8 cellular contexts compared by ENCODE assay signal in genomic region chr11:11789735-11790369, GRCh38. TPM values are rescaled to one million over a fixed set of nuclear protein-coding genes. Genes with fewer than 3 reads are reported as not detected.
A peak's percentile ranks its signal among the peaks of the same experiment; 100 is the strongest.
DNase-seq lines count a peak whose midpoint lies in the region; ATAC-seq and TF ChIP-seq lines count a peak whose summit lies in the region.

No MANE protein-coding gene starts in this region.

- H3K79me1 ChIP-seq in mesenchymal stem cell (replicated peaks; ENCODE audit: low read length, poor library complexity, severe bottlenecking) = no peaks in the 10 kb centered on the region

- no peak overlapping the region for H2BK12ac ChIP-seq in mesenchymal stem cell (ENCODE audit: low read length in 2 of 2)

- WGBS in mesenchymal stem cell = 0% methylated on average over 3 of the region's 5 CpGs

- H4K8ac ChIP-seq in mesenchymal stem cell (ENCODE audit: low read length) = no peak overlapping the region

- H2BK120ac ChIP-seq in mesenchymal stem cell (ENCODE audit: low read depth, low read length) = no peak overlapping the region

- no peaks in the 10 kb centered on the region for H3K9me3 ChIP-seq in mesenchymal stem cell (ENCODE audit: control insufficient read depth, low read length)

- H2AFZ ChIP-seq in mesenchymal stem cell (ENCODE audit: low read depth, low read length) = no peak overlapping the region

- H3K27me3 ChIP-seq in mesenchymal stem cell (ENCODE audit: control insufficient read depth in 1 of 2, insufficient read depth in 1 of 2, low read length in 2 of 2) = peaks cover 0 to 3% of the 10 kb centered on the region in 2 experiments

- H3K36me3 ChIP-seq in mesenchymal stem cell (ENCODE audit: control insufficient read depth in 1 of 2, insufficient read depth in 2 of 2, low read depth in 1 of 2, low read length in 2 of 2) = no peaks in the 10 kb centered on the region

- H2BK15ac ChIP-seq in mesenchymal stem cell (ENCODE audit: low read depth, poor library complexity, severe bottlenecking) = no peak overlapping the region

- H3K4ac ChIP-seq in mesenchymal stem cell (ENCODE audit: low read depth in 1 of 2, low read length in 2 of 2) = no peak overlapping the region

- H3K14ac ChIP-seq in mesenchymal stem cell (ENCODE audit: low read length in 2 of 2) = no peak overlapping the region

- no peak overlapping the region for H4K91ac ChIP-seq in mesenchymal stem cell (ENCODE audit: low read length)

- no peak overlapping the region for H3K9ac ChIP-seq in mesenchymal stem cell (ENCODE audit: low read length)

- ATAC-seq in GM21717 (IDR thresholded peaks at IDR 0.05; ENCODE audit: unreplicated experiment) (no peak), GM19395 (IDR thresholded peaks at IDR 0.05; ENCODE audit: unreplicated experiment) (no peak)

- H2BK5ac ChIP-seq in mesenchymal stem cell (ENCODE audit: low read depth, low read length, poor library complexity, severe bottlenecking) = no peak overlapping the region

- no peak overlapping the region for H2AK5ac ChIP-seq in mesenchymal stem cell (ENCODE audit: low read length, severe bottlenecking)

- H3K18ac ChIP-seq in mesenchymal stem cell (ENCODE audit: low read depth in 1 of 2, low read length in 2 of 2) = no peak overlapping the region

- no peaks in the 10 kb centered on the region for H3K4me1 ChIP-seq in mesenchymal stem cell (ENCODE audit: control insufficient read depth, insufficient read depth, low read depth, low read length)

- TF ChIP-seq CTCF in HFF-Myc (IDR thresholded peaks at IDR 0.05; ENCODE audit: low read depth, low read length, missing control alignments) = peak; percentile 61

- no peak overlapping the region for H3K23ac ChIP-seq in mesenchymal stem cell (ENCODE audit: low read length in 2 of 2)

- H3K4me3 ChIP-seq in HFF-Myc (replicated peaks; ENCODE audit: low read depth, low read length) = no peak overlapping the region
- H3K4me3 ChIP-seq in mesenchymal stem cell (ENCODE audit: insufficient read depth in 1 of 2, low read depth in 1 of 2, low read length in 2 of 2) = no peak overlapping the region

- DNase-seq in D341Med (ENCODE audit: low spot score) (peak; percentile 58), HFF-Myc (ENCODE audit: extremely low read depth, low read depth) (no peak), mesenchymal stem cell (peak; percentile 41), NCI-H2196 (lab: John Stamatoyannopoulos, UW; ENCODE audit: unreplicated experiment) (no peak), islet precursor cell (no peak)
- DNase-seq in activated CD4-positive, alpha-beta T cell treated with anti-CD3 and anti-CD28 coated beads, Interleukin-2, amount 50 U/mL, for 1 hour = peak; percentile 10

- no peak overlapping the region for H3K4me2 ChIP-seq in mesenchymal stem cell (ENCODE audit: low read length, poor library complexity, severe bottlenecking)

- H3K27ac ChIP-seq in mesenchymal stem cell (ENCODE audit: low read length, poor library complexity, severe bottlenecking) = no peak overlapping the region

RNA-seq across cellular contexts. Expression of gene USP47, which starts 51.9 kb away (rescaled TPM):
- polyA plus RNA-seq in mesenchymal stem cell (2013, experiment 1 of 2) = 31.2 TPM
- 30.0 TPM for polyA plus RNA-seq in mesenchymal stem cell (2013, experiment 2 of 2)

Comparison
In these comparisons a context has a peak if more than half of its experiments do, and no peak if none do; other contexts are left out.
1. DNase-seq: peak in D341Med (single experiment), activated CD4-positive, alpha-beta T cell treated with anti-CD3 and anti-CD28 coated beads, Interleukin-2, amount 50 U/mL, for 1 hour (single experiment) and mesenchymal stem cell (single experiment); none in HFF-Myc (single experiment), NCI-H2196 (single experiment) and islet precursor cell (single experiment).